ENCODE assay signal across 9 cellular contexts in the genomic region with DNA sequence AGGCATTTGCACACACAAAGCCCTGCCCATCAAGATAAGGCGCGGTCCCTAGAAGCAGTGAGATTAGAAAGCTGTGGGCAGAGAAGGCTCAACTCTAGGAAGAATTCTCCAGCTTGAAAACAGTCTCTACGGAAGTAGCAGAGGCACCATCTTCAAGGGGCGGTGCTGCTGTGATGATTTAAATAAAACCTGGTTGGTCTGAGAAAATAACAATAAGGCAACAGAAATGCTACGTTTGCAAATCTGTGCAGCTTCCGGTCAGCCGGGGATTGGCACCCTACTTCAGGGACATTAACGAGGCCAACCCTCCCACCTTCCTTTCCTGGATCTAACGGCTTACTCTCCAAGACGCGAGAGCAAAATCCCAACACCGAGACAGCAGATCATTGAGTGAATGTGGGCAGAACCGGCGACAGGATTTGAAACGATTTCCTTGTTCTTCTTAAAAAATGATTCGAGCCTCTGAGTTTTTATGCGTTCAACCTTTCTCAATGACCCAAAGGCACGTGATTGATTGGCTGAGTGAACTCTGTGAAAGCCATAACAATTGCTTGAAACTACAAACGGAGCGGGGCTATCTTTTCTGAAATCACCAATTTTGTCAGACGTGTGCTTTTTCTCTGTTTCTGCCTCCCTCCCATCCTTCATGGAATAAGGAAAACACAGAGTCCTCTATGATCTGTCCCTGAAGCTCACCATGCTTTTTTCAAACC.
DNase-seq lines count a peak whose midpoint lies in the region; ATAC-seq and TF ChIP-seq lines count a peak whose summit lies in the region.
"Had no signal": no experiment of that assay in that cellular context is flagged by ENCODE, and none has a peak within 500 bp of the region (broad histone marks: within the 10 kb centered on the region; RNA-seq: fewer than 3 reads in every experiment).

No MANE protein-coding gene starts in this region.

- 38 to 41% methylated on average over 17 to 21 of the region's 21 CpGs for WGBS in endodermal cell (ENCODE audit: insufficient coverage in 1 of 2, insufficient read length in 1 of 2), 2 experiments

- ATAC-seq in stimulated activated naive CD8-positive, alpha-beta T cell treated with anti-CD3 and anti-CD28 coated beads, Interleukin-15, Interleukin-2, amounts not matched to agents 100 U/mL and 50 U/mL, for 24 hours, result no peak
- ATAC-seq in naive thymus-derived CD4-positive, alpha-beta T cell, result no peak
- no peak for ATAC-seq in HG03175 (IDR thresholded peaks at IDR 0.05; ENCODE audit: unreplicated experiment)

- DNase-seq in stimulated activated naive CD8-positive, alpha-beta T cell treated with anti-CD3 and anti-CD28 coated beads, Interleukin-15, Interleukin-2, amounts not matched to agents 100 U/mL and 50 U/mL, for 24 hours, result no peak
- DNase-seq in endodermal cell (peak; percentile 48), superior temporal gyrus (ENCODE audit: extremely low spot score) (no peak), SHP77 treated with DMSO at 0.1 percent for 48 hours (lab: John Stamatoyannopoulos, UW) (no peak), GM10266 (ENCODE audit: extremely low spot score) (no peak)
- DNase-seq in naive thymus-derived CD4-positive, alpha-beta T cell, result no peak
- DNase-seq: activated CD4-positive, alpha-beta memory T cell treated with anti-CD3 and anti-CD28 coated beads for 36 hours had no signal

- no peak overlapping the region for H3K27ac Mint-ChIP-seq in stimulated activated naive CD8-positive, alpha-beta T cell treated with anti-CD3 and anti-CD28 coated beads, Interleukin-15, Interleukin-2, amounts not matched to agents 100 ng/mL and 50 ng/mL, for 24 hours
- H3K27ac Mint-ChIP-seq in endodermal cell, result peak overlapping the region; percentile 56
- H3K27ac Mint-ChIP-seq in naive thymus-derived CD4-positive, alpha-beta T cell, result peak overlapping the region in 1 of 9 donors; percentile 51
- H3K27ac Mint-ChIP-seq: activated CD4-positive, alpha-beta memory T cell treated with anti-CD3 and anti-CD28 coated beads for 36 hours had no signal

- peaks cover 12% of the 10 kb centered on the region for H3K4me1 ChIP-seq in endodermal cell (ENCODE audit: control insufficient read depth, insufficient read depth, low read length)
- H3K4me1 ChIP-seq in naive thymus-derived CD4-positive, alpha-beta T cell (ENCODE audit: control insufficient read depth in 2 of 2, insufficient read depth in 2 of 2, low read length in 2 of 2), result peaks cover 0 to 7% of the 10 kb centered on the region in 2 donors

- CTCF ChIA-PET in naive thymus-derived CD4-positive, alpha-beta T cell (lab: Charles Lee), result interaction anchor here (1.1 kb wide), 1 partner anchor 13 kb away, joined by 3 read pairs; no protein-coding TSS in a partner anchor

- no peaks in the 10 kb centered on the region for H3K36me3 ChIP-seq in endodermal cell (ENCODE audit: control insufficient read depth, insufficient read depth, low read length)
- H3K36me3 ChIP-seq in naive thymus-derived CD4-positive, alpha-beta T cell (ENCODE audit: control insufficient read depth in 2 of 3, insufficient read depth in 3 of 3, low read length in 3 of 3), result no peaks in the 10 kb centered on the region

- H3K9me3 Mint-ChIP-seq in stimulated activated naive CD8-positive, alpha-beta T cell treated with anti-CD3 and anti-CD28 coated beads, Interleukin-15, Interleukin-2, amounts not matched to agents 100 ng/mL and 50 ng/mL, for 24 hours, result no peaks in the 10 kb centered on the region
- H3K9me3 Mint-ChIP-seq in endodermal cell, result no peaks in the 10 kb centered on the region
- H3K9me3 Mint-ChIP-seq in naive thymus-derived CD4-positive, alpha-beta T cell, result peaks cover 0 to 4% (median 0%) of the 10 kb centered on the region in 11 donors
- H3K9me3 Mint-ChIP-seq: activated CD4-positive, alpha-beta memory T cell treated with anti-CD3 and anti-CD28 coated beads for 36 hours had no signal

- H3K27me3 Mint-ChIP-seq in stimulated activated naive CD8-positive, alpha-beta T cell treated with anti-CD3 and anti-CD28 coated beads, Interleukin-15, Interleukin-2, amounts not matched to agents 100 ng/mL and 50 ng/mL, for 24 hours, result peaks cover 38% of the 10 kb centered on the region
- no peaks in the 10 kb centered on the region for H3K27me3 Mint-ChIP-seq in endodermal cell (ENCODE audit: insufficient read depth)
- peaks cover 30 to 50% (median 37%) of the 10 kb centered on the region in 5 donors for H3K27me3 Mint-ChIP-seq in naive thymus-derived CD4-positive, alpha-beta T cell

- H3K36me3 Mint-ChIP-seq in stimulated activated naive CD8-positive, alpha-beta T cell treated with anti-CD3 and anti-CD28 coated beads, Interleukin-15, Interleukin-2, amounts not matched to agents 100 ng/mL and 50 ng/mL, for 24 hours (ENCODE audit: low read depth), result no peaks in the 10 kb centered on the region
- no peaks in the 10 kb centered on the region for H3K36me3 Mint-ChIP-seq in endodermal cell (ENCODE audit: low read depth)
- H3K36me3 Mint-ChIP-seq in naive thymus-derived CD4-positive, alpha-beta T cell, result no peaks in the 10 kb centered on the region
- H3K36me3 Mint-ChIP-seq: activated CD4-positive, alpha-beta memory T cell treated with anti-CD3 and anti-CD28 coated beads for 36 hours had no signal

- no peaks in the 10 kb centered on the region for H3K9me3 ChIP-seq in endodermal cell (ENCODE audit: control insufficient read depth, low read length)
- no peaks in the 10 kb centered on the region for H3K9me3 ChIP-seq in naive thymus-derived CD4-positive, alpha-beta T cell (ENCODE audit: control insufficient read depth in 2 of 3, low read length in 3 of 3)

- H3K27me3 ChIP-seq in endodermal cell (ENCODE audit: control insufficient read depth, insufficient read depth, low read length, poor library complexity, severe bottlenecking), result no peaks in the 10 kb centered on the region
- H3K27me3 ChIP-seq in naive thymus-derived CD4-positive, alpha-beta T cell (ENCODE audit: control insufficient read depth in 2 of 2, insufficient read depth in 2 of 2, low read length in 2 of 2), result no peaks in the 10 kb centered on the region

- TF ChIP-seq CTCF in endodermal cell (conservative IDR thresholded peaks at IDR 0.05) (no peak), GM10266 (IDR thresholded peaks at IDR 0.05; ENCODE audit: control insufficient read depth, insufficient read depth, low read depth, missing control alignments) (no peak)

- POLR2A ChIA-PET in naive thymus-derived CD4-positive, alpha-beta T cell (lab: Charles Lee), result no interaction called here

- intact Hi-C loops in naive thymus-derived CD4-positive, alpha-beta T cell (cut with micrococcal nuclease), result loop anchor here in 1 of 2 donors (10.0 kb wide), 1 partner anchor 114 kb away; no protein-coding TSS in a partner anchor

- H3K4me1 Mint-ChIP-seq in stimulated activated naive CD8-positive, alpha-beta T cell treated with anti-CD3 and anti-CD28 coated beads, Interleukin-15, Interleukin-2, amounts not matched to agents 100 ng/mL and 50 ng/mL, for 24 hours (ENCODE audit: low read depth), result no peaks in the 10 kb centered on the region
- peaks cover 26% of the 10 kb centered on the region for H3K4me1 Mint-ChIP-seq in endodermal cell
- H3K4me1 Mint-ChIP-seq in naive thymus-derived CD4-positive, alpha-beta T cell, result peaks cover 0 to 13% (median 11%) of the 10 kb centered on the region in 7 donors

- no peak overlapping the region for H3K9ac ChIP-seq in endodermal cell (ENCODE audit: extremely low read depth, low read length, poor library complexity, severe bottlenecking)

- H3K4me3 Mint-ChIP-seq in stimulated activated naive CD8-positive, alpha-beta T cell treated with anti-CD3 and anti-CD28 coated beads, Interleukin-15, Interleukin-2, amounts not matched to agents 100 ng/mL and 50 ng/mL, for 24 hours, result peak overlapping the region; percentile 49
- H3K4me3 Mint-ChIP-seq in endodermal cell, result peak overlapping the region; percentile 46
- H3K4me3 Mint-ChIP-seq in naive thymus-derived CD4-positive, alpha-beta T cell, result peak overlapping the region in 9 of 10 donors; percentile 36 to 77 (median 62)
- H3K4me3 Mint-ChIP-seq: activated CD4-positive, alpha-beta memory T cell treated with anti-CD3 and anti-CD28 coated beads for 36 hours had no signal

- no peak overlapping the region for H3K27ac ChIP-seq in endodermal cell (ENCODE audit: low read depth, low read length)
- no peak overlapping the region for H3K27ac ChIP-seq in naive thymus-derived CD4-positive, alpha-beta T cell (ENCODE audit: low read depth, low read length)

- H3K4me3 ChIP-seq in endodermal cell (ENCODE audit: low read length), result peak overlapping the region; percentile 48
- H3K4me3 ChIP-seq in naive thymus-derived CD4-positive, alpha-beta T cell (ENCODE audit: low read length), result no peak overlapping the region
